In the genomic region with DNA sequence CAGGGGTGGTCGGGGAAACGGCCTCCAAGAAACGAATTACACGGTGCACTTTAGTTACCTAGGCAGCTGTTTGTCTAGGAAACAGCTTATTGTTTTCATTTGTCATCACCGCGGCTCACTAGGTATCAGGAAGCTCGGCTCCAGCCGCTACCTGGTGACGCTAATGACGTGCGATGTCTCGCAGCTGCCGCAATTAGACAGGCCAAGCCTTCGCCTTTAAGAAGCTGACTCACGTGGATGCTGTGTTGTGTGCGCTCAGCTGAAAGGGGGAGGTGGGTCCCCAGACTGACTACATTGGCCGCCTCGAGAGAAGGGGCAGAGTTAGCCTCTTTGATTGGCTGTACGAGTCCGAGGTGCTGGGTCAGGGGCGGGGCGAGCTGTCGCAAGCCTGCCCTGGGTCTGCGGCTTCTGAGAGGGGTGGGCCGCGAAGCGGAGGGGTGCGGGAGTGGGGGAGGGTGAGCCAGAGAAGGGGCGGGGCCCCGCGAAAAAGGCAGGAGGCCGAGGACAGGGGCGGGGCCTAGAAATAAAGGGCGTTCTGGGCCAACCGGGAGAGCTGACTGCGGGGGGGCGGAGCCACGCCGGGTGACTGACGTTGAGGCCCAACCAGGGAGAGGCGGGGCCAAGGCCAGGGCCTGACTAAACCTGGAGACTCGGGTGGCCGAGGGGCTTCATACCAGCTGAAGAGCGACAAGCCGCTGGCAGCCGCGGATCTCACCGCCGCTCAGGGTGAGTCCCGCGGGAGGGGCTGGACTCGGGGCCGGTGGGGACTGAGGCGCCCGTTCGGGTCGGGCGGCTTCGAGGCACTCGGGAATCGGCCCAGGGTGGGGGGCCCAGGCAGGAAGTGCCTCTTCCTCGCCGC, we compare ENCODE assay signal across 8 cellular contexts. TPM values are rescaled to one million over a fixed set of nuclear protein-coding genes. Genes with fewer than 3 reads are reported as not detected.
A peak's percentile ranks its signal among the peaks of the same experiment; 100 is the strongest.
DNase-seq lines count a peak whose midpoint lies in the region; ATAC-seq and TF ChIP-seq lines count a peak whose summit lies in the region.

Gene YPEL5, plus strand, starts transcription at position 671 of the 859 bp plus-strand sequence. CDS start 9,645 bp downstream, outside the sequence.

- peaks cover 10% of the 10 kb centered on the region for H3K36me3 Mint-ChIP-seq in activated T-cell treated with anti-CD3 and anti-CD28 coated beads, Interleukin-2, amount 50 U/mL, for 24 hours (ENCODE audit: low read depth)

- no peaks in the 10 kb centered on the region for H3K27me3 Mint-ChIP-seq in activated T-cell treated with anti-CD3 and anti-CD28 coated beads, Interleukin-2, amount 50 U/mL, for 24 hours

- H3K9me3 Mint-ChIP-seq in activated T-cell treated with anti-CD3 and anti-CD28 coated beads, Interleukin-2, amount 50 U/mL, for 24 hours, result no peaks in the 10 kb centered on the region

- in situ Hi-C loops in KBM-7 (cut with MboI; ENCODE audit: low pct_unique_long_range_greater_than_20kb, low sequenced_read_pairs), result no loop called here

- no peak for TF ChIP-seq CTCF in epithelial cell of proximal tubule (conservative IDR thresholded peaks at IDR 0.05; ENCODE audit: low read depth, low read length)

- H3K4me3 ChIP-seq in epithelial cell of proximal tubule (ENCODE audit: low read depth, low read length), result peak within 1 kb of the TSS; percentile 83

- peaks cover 58% of the 10 kb centered on the region for H3K4me1 Mint-ChIP-seq in activated T-cell treated with anti-CD3 and anti-CD28 coated beads, Interleukin-2, amount 50 U/mL, for 24 hours (ENCODE audit: low read depth)

- ATAC-seq in GM21717 (IDR thresholded peaks at IDR 0.05; ENCODE audit: unreplicated experiment), result peak; percentile 94

- peak within 1 kb of the TSS; percentile 95 for H3K27ac Mint-ChIP-seq in activated T-cell treated with anti-CD3 and anti-CD28 coated beads, Interleukin-2, amount 50 U/mL, for 24 hours

- DNase-seq in DMS153 treated with DMSO at 0.1 percent for 48 hours (lab: John Stamatoyannopoulos, UW; ENCODE audit: unreplicated experiment) (peak; percentile 97), KBM-7 (peak; percentile 98), epithelial cell of proximal tubule (ENCODE audit: low read depth) (peak; percentile 98), mucosa of gallbladder (ENCODE audit: low spot score) (peak; percentile 100)
- DNase-seq in activated T-cell treated with anti-CD3 and anti-CD28 coated beads, Interleukin-2, amount 50 U/mL, for 24 hours, result peak; percentile 99
- DNase-seq in stimulated activated CD8-positive, alpha-beta memory T cell treated with anti-CD3 and anti-CD28 coated beads, Interleukin-4, amount 100 ng/mL, for 4 hours (ENCODE audit: low read depth in 2 of 2, low spot score in 1 of 2), result peak; percentile 98 to 99

- peak within 1 kb of the TSS; percentile 80 for H3K4me3 Mint-ChIP-seq in activated T-cell treated with anti-CD3 and anti-CD28 coated beads, Interleukin-2, amount 50 U/mL, for 24 hours

TF ChIP-seq in PFSK-1, 5 proteins besides CTCF, POLR2A, EP300 and RAD21:
- TF ChIP-seq POLR2AphosphoS5 (IDR thresholded peaks at IDR 0.05; ENCODE audit: low read depth, low read length) (0 out of 2 replicates have a peak, but pooled peaks have one; percentile 32), TAF1 (IDR thresholded peaks at IDR 0.05; ENCODE audit: borderline replicate concordance, insufficient read depth, low read length) (no peak), SIN3A (IDR thresholded peaks at IDR 0.05; ENCODE audit: borderline replicate concordance, insufficient read depth, low read length) (peak; percentile 100), FOXP2 (optimal IDR thresholded peaks at IDR 0.05; ENCODE audit: borderline replicate concordance, extremely low read depth, extremely low read length, insufficient read depth) (peak; percentile 94)
- TF ChIP-seq, protein P1, sequence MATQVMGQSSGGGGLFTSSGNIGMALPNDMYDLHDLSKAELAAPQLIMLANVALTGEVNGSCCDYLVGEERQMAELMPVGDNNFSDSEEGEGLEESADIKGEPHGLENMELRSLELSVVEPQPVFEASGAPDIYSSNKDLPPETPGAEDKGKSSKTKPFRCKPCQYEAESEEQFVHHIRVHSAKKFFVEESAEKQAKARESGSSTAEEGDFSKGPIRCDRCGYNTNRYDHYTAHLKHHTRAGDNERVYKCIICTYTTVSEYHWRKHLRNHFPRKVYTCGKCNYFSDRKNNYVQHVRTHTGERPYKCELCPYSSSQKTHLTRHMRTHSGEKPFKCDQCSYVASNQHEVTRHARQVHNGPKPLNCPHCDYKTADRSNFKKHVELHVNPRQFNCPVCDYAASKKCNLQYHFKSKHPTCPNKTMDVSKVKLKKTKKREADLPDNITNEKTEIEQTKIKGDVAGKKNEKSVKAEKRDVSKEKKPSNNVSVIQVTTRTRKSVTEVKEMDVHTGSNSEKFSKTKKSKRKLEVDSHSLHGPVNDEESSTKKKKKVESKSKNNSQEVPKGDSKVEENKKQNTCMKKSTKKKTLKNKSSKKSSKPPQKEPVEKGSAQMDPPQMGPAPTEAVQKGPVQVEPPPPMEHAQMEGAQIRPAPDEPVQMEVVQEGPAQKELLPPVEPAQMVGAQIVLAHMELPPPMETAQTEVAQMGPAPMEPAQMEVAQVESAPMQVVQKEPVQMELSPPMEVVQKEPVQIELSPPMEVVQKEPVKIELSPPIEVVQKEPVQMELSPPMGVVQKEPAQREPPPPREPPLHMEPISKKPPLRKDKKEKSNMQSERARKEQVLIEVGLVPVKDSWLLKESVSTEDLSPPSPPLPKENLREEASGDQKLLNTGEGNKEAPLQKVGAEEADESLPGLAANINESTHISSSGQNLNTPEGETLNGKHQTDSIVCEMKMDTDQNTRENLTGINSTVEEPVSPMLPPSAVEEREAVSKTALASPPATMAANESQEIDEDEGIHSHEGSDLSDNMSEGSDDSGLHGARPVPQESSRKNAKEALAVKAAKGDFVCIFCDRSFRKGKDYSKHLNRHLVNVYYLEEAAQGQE (IDR thresholded peaks at IDR 0.05; ENCODE audit: insufficient read depth in 1 of 2, low read depth in 2 of 2, low read length in 2 of 2), result no peak

RNA-seq across cellular contexts. Expression of gene YPEL5, which starts in this region (rescaled TPM):
- 24.2 TPM for polyA plus RNA-seq in PFSK-1 (2012; ENCODE audit: insufficient read length, low read depth)
- total RNA-seq in epithelial cell of proximal tubule (32.5 and 63.1 TPM in 2 replicates), mucosa of gallbladder (133 TPM)

Comparison
In these comparisons a context has a peak if more than half of its experiments do, and no peak if none do; other contexts are left out.
1. Peak in every context shown above with its lines: DNase-seq, ATAC-seq and H3K4me3 ChIP-seq.